ENCODE assay signal across 9 cellular contexts in the genomic region with DNA sequence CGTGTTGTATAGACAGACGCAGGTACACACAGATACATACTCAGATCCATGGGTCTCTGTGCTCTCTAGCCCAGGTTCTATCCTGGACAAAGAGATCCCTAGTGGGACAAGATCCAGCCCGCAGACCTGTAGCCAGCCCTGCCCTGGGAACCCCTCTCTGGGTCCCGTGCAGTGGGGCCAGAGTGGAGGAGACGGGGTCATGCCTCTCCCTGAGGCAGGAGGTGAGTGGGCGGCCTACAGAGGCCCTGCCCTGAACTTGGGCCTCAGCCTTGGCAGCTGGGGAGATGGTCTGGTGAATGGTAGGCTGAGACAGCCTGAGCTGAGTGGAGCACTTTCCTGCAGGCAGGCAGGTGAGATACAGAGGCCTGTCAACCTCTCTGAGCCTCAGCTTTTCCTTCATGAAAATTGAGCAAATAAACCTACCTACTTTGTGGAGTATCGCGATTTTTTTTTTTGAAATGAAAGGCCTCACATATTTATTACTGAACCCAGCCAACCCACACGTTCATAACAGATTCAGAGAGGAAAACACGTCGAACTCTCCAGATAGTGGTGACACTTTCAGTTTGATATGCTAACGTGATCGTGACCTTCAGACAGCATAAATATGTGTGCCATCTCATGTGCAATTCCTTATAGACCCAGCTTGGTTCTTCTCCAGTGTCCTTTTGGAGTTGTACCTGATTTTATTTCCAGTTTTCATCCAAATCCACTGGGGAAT. TPM values are rescaled to one million over a fixed set of nuclear protein-coding genes. Genes with fewer than 3 reads are reported as not detected.
DNase-seq lines count a peak whose midpoint lies in the region; ATAC-seq and TF ChIP-seq lines count a peak whose summit lies in the region.
"Had no signal": no experiment of that assay in that cellular context is flagged by ENCODE, and none has a peak within 500 bp of the region (broad histone marks: within the 10 kb centered on the region; RNA-seq: fewer than 3 reads in every experiment).

No MANE protein-coding gene starts in this region.

- H3K79me2 ChIP-seq in mammary epithelial cell (ENCODE audit: insufficient read depth, low read length) (peaks cover 13% of the 10 kb centered on the region), trophoblast cell (ENCODE audit: control insufficient read depth, insufficient read depth, low read length, poor library complexity) (peaks cover 21% of the 10 kb centered on the region)

- peak overlapping the region; percentile 74 for H2BK120ac ChIP-seq in trophoblast cell (ENCODE audit: insufficient read depth, low read length, poor library complexity)

- peak overlapping the region; percentile 1 for H3K4ac ChIP-seq in trophoblast cell (ENCODE audit: low read depth, low read length)

- CTCF ChIA-PET in mammary epithelial cell (lab: Charles Lee; ENCODE audit: low non-redundant PET), result no interaction called here

- TF ChIP-seq CTCF in 22Rv1 (IDR thresholded peaks at IDR 0.05) (no peak), mammary epithelial cell (conservative IDR thresholded peaks at IDR 0.05 in 1 of 2, IDR thresholded peaks at IDR 0.05 in 1 of 2; ENCODE audit: extremely low read depth in 1 of 2, insufficient read depth in 1 of 2, low read depth in 1 of 2, low read length in 2 of 2) (no peak)

- 29% methylated on average over 11 of the region's 13 CpGs for WGBS in mammary epithelial cell (ENCODE audit: low coverage, missing lambda C conversion rate)
- no CpG with 5 or more reads among the region's 13 CpGs for WGBS in trophoblast cell (ENCODE audit: extremely low coverage, insufficient coverage, insufficient read length)

- peaks cover 7% of the 10 kb centered on the region for H3K36me3 ChIP-seq in NT2/D1 (ENCODE audit: insufficient read depth, insufficient read length, low read length)
- H3K36me3 ChIP-seq in mammary epithelial cell (ENCODE audit: insufficient read depth, low read length), result no peaks in the 10 kb centered on the region
- peaks cover 0 to 7% of the 10 kb centered on the region in 2 experiments for H3K36me3 ChIP-seq in trophoblast cell (ENCODE audit: control insufficient read depth in 1 of 2, insufficient read depth in 2 of 2, low read length in 2 of 2)

- dilution Hi-C loops in mammary epithelial cell (cut with HindIII; ENCODE audit: low sequenced_read_pairs), result no loop called here

- in situ Hi-C loops in mammary epithelial cell (cut with MboI; ENCODE audit: low sequenced_read_pairs in 2 of 2), result no loop called here

- peaks cover 24% of the 10 kb centered on the region for H3K4me1 ChIP-seq in NT2/D1 (ENCODE audit: insufficient read depth, insufficient read length)
- peaks cover 10% of the 10 kb centered on the region for H3K4me1 ChIP-seq in mammary epithelial cell (ENCODE audit: insufficient read depth, low read length)
- H3K4me1 ChIP-seq in trophoblast cell (ENCODE audit: control insufficient read depth in 1 of 2, insufficient read depth in 2 of 2, low read length in 2 of 2), result peaks cover 31 to 32% of the 10 kb centered on the region in 2 experiments

- H3K4me3 ChIP-seq in NT2/D1 (ENCODE audit: insufficient read length, low read depth) (no peak overlapping the region), mammary epithelial cell (replicated peaks in 1 of 3; ENCODE audit: insufficient read depth in 1 of 3, low read depth in 2 of 3, low read length in 3 of 3) (no peak overlapping the region), trophoblast cell (ENCODE audit: low read depth, low read length) (no peak overlapping the region)

- H3K27ac ChIP-seq in 22Rv1, result peak overlapping the region; percentile 36
- H3K27ac ChIP-seq in mammary epithelial cell (ENCODE audit: insufficient read depth, low read depth, low read length), result no peak overlapping the region
- no peak overlapping the region for H3K27ac ChIP-seq in trophoblast cell (ENCODE audit: low read depth, low read length)

- no peaks in the 10 kb centered on the region for H4K20me1 ChIP-seq in mammary epithelial cell (ENCODE audit: insufficient read depth, low read length)

- H3K4me2 ChIP-seq in mammary epithelial cell (ENCODE audit: insufficient read depth, low read depth, low read length) (no peak overlapping the region), trophoblast cell (ENCODE audit: low read length) (no peak overlapping the region)

- no TSS peak for BruUV-seq in mammary epithelial cell (replicated peaks; lab: Mats Ljungman, UMichigan)

- no peaks in the 10 kb centered on the region for H3K9me3 ChIP-seq in NT2/D1 (ENCODE audit: insufficient read depth, low read length)
- H3K9me3 ChIP-seq in mammary epithelial cell (replicated peaks; ENCODE audit: insufficient read depth, low read length), result no peaks in the 10 kb centered on the region
- no peaks in the 10 kb centered on the region for H3K9me3 ChIP-seq in trophoblast cell (ENCODE audit: insufficient read depth, low read depth, low read length)

- H4K12ac ChIP-seq in trophoblast cell (ENCODE audit: low read depth, low read length), result peak overlapping the region; percentile 1

- H3K79me1 ChIP-seq in trophoblast cell (ENCODE audit: low read length), result peaks cover 51% of the 10 kb centered on the region

- H2BK12ac ChIP-seq in trophoblast cell (ENCODE audit: low read length), result peak overlapping the region; percentile 98

- H3K14ac ChIP-seq in trophoblast cell (ENCODE audit: low read length), result peak overlapping the region; percentile 73

- no peak overlapping the region for H4K8ac ChIP-seq in trophoblast cell (ENCODE audit: low read depth, low read length)

- peak overlapping the region; percentile 11 for H2BK5ac ChIP-seq in trophoblast cell (ENCODE audit: low read depth, low read length, poor library complexity)

- H3K27me3 ChIP-seq in NT2/D1 (ENCODE audit: insufficient read depth, insufficient read length) (no peaks in the 10 kb centered on the region), mammary epithelial cell (ENCODE audit: insufficient read depth, low read length) (no peaks in the 10 kb centered on the region), trophoblast cell (ENCODE audit: insufficient read depth, low read length) (no peaks in the 10 kb centered on the region)

- no peak overlapping the region for H3K23ac ChIP-seq in trophoblast cell (ENCODE audit: low read length)

- DNase-seq in NT2/D1 (ENCODE audit: low read depth, low spot score) (no peak), mammary epithelial cell (no peak), trophoblast cell (no peak), SW480 (ENCODE audit: low spot score) (no peak), NCI-H2081 (lab: John Stamatoyannopoulos, UW) (no peak), COLO668 (lab: John Stamatoyannopoulos, UW; ENCODE audit: unreplicated experiment) (no peak)

- ATAC-seq in SK-N-SH treated with all-trans-retinoic acid at 6 μM for 48 hours, result no peak

- H3K18ac ChIP-seq in trophoblast cell (ENCODE audit: low read length), result peak overlapping the region; percentile 49

- peak overlapping the region; percentile 94 for H4K91ac ChIP-seq in trophoblast cell (ENCODE audit: low read depth, low read length)

- intact Hi-C loops in mammary epithelial cell (cut with micrococcal nuclease), result no loop called here

- H3K9ac ChIP-seq in NT2/D1 (ENCODE audit: insufficient read length, low read depth), result peak overlapping the region; percentile 33
- no peak overlapping the region for H3K9ac ChIP-seq in mammary epithelial cell (ENCODE audit: insufficient read depth, low read length)
- H3K9ac ChIP-seq in trophoblast cell (ENCODE audit: low read length), result no peak overlapping the region

- peak overlapping the region; percentile 99 for H2AK5ac ChIP-seq in trophoblast cell (ENCODE audit: low read length)

- H2AFZ ChIP-seq in mammary epithelial cell (ENCODE audit: low read depth, low read length), result peak overlapping the region; percentile 63
- no peak overlapping the region for H2AFZ ChIP-seq in trophoblast cell (ENCODE audit: insufficient read depth, low read length, poor library complexity)

TF ChIP-seq in SK-N-SH treated with all-trans-retinoic acid at 6 μM for 48 hours, 23 proteins besides CTCF, POLR2A, EP300 and RAD21 (continues in another document):
- TF ChIP-seq, protein P1, sequence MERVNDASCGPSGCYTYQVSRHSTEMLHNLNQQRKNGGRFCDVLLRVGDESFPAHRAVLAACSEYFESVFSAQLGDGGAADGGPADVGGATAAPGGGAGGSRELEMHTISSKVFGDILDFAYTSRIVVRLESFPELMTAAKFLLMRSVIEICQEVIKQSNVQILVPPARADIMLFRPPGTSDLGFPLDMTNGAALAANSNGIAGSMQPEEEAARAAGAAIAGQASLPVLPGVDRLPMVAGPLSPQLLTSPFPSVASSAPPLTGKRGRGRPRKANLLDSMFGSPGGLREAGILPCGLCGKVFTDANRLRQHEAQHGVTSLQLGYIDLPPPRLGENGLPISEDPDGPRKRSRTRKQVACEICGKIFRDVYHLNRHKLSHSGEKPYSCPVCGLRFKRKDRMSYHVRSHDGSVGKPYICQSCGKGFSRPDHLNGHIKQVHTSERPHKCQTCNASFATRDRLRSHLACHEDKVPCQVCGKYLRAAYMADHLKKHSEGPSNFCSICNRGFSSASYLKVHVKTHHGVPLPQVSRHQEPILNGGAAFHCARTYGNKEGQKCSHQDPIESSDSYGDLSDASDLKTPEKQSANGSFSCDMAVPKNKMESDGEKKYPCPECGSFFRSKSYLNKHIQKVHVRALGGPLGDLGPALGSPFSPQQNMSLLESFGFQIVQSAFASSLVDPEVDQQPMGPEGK (CRISPR knock-in tag; IDR thresholded peaks at IDR 0.05; ENCODE audit: borderline replicate concordance), result no peak
- TF ChIP-seq TCF4 (CRISPR knock-in tag; IDR thresholded peaks at IDR 0.05; ENCODE audit: borderline replicate concordance), result no peak
- no peak for TF ChIP-seq GLIS3 (CRISPR knock-in tag; IDR thresholded peaks at IDR 0.05)
- TF ChIP-seq BACH2 (CRISPR knock-in tag; IDR thresholded peaks at IDR 0.05; ENCODE audit: borderline replicate concordance), result no peak
- TF ChIP-seq RARB (CRISPR knock-in tag; IDR thresholded peaks at IDR 0.05), result no peak
- TF ChIP-seq ISL1 (CRISPR knock-in tag; IDR thresholded peaks at IDR 0.05), result no peak
- TF ChIP-seq TOX (CRISPR knock-in tag; IDR thresholded peaks at IDR 0.05; ENCODE audit: borderline replicate concordance), result no peak
- no peak for TF ChIP-seq ESRRG (CRISPR knock-in tag; IDR thresholded peaks at IDR 0.05)
- TF ChIP-seq ZNF70 (CRISPR knock-in tag; IDR thresholded peaks at IDR 0.05), result no peak

RNA-seq across cellular contexts. Expression of a gene that starts 3.4 kb away (rescaled TPM):
- total RNA-seq in mammary epithelial cell, result 10 to 100 TPM; 59.6 to 74.0 TPM
- 30.0 TPM for polyA plus RNA-seq in mammary epithelial cell
- polyA minus RNA-seq in mammary epithelial cell, result 4.4 TPM
- 224 and 256 TPM in 2 replicates for polyA plus RNA-seq in trophoblast cell (2013)

RNA-seq across cellular contexts. Expression of a gene that starts 10.6 kb away (rescaled TPM):
- under 1 TPM; 0.19 to 0.50 TPM for total RNA-seq in mammary epithelial cell
- 0.03 TPM for polyA plus RNA-seq in mammary epithelial cell
- polyA minus RNA-seq in mammary epithelial cell, result not detected
- polyA plus RNA-seq in trophoblast cell (2013), result 1.7 and 1.8 TPM in 2 replicates
- polyA plus RNA-seq: CD14-positive monocyte had no signal

RNA-seq across cellular contexts. Expression of a gene that starts 38.0 kb away (rescaled TPM):
- 100 to 1,000 TPM; 127 to 182 TPM for total RNA-seq in mammary epithelial cell
- 215 TPM for polyA plus RNA-seq in mammary epithelial cell
- polyA minus RNA-seq in mammary epithelial cell, result 63.3 TPM
- polyA plus RNA-seq in trophoblast cell (2013), result 216 and 223 TPM in 2 replicates

RNA-seq across cellular contexts. Expression of a gene that starts 55.5 kb away (rescaled TPM):
- 10 to 100 TPM; 16.3 to 18.7 TPM for total RNA-seq in mammary epithelial cell
- 4.5 TPM for polyA plus RNA-seq in mammary epithelial cell
- polyA minus RNA-seq in mammary epithelial cell, result 7.3 TPM
- 46.5 and 56.5 TPM in 2 replicates for polyA plus RNA-seq in trophoblast cell (2013)

RNA-seq across cellular contexts. Expression of a gene that starts 58.6 kb away (rescaled TPM):
- not detected for total RNA-seq in mammary epithelial cell
- not detected for polyA plus RNA-seq in mammary epithelial cell
- polyA minus RNA-seq in mammary epithelial cell, result not detected
- polyA plus RNA-seq in trophoblast cell (2013), result 0.38 and 0.60 TPM in 2 replicates
- polyA plus RNA-seq: CD14-positive monocyte had no signal
